ENCODE assay signal across 1 cellular context in the genomic region with DNA sequence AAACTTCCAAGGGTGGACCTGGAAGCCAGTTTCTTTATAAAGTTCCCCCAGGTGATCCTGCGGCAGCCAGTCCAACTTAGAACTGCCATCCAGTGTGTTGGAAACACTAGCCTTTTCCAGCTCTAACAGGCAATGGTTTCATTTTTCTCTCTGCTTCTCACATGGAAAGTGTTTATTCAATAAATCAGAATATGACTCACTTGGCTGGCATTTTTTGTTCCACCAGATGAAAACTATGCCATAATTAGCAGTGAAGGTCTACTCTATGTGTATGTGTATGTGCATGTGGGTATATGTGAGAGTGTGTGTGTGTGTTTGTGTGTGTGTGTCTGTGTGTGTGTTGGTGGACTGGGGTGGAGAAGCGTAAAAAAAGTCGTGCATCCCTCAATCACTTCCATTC.
TF ChIP-seq lines count a peak whose summit lies in the region.

No MANE protein-coding gene starts in this region.

TF ChIP-seq in SK-N-SH, 30 proteins besides CTCF, POLR2A, EP300 and RAD21 (continued from another document):
- TF ChIP-seq, protein P1, sequence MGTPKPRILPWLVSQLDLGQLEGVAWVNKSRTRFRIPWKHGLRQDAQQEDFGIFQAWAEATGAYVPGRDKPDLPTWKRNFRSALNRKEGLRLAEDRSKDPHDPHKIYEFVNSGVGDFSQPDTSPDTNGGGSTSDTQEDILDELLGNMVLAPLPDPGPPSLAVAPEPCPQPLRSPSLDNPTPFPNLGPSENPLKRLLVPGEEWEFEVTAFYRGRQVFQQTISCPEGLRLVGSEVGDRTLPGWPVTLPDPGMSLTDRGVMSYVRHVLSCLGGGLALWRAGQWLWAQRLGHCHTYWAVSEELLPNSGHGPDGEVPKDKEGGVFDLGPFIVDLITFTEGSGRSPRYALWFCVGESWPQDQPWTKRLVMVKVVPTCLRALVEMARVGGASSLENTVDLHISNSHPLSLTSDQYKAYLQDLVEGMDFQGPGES (IDR thresholded peaks at IDR 0.05; ENCODE audit: low read depth, low read length): no peak
- TF ChIP-seq RFX5 (IDR thresholded peaks at IDR 0.05; ENCODE audit: low read length) (no peak), TEAD4 (IDR thresholded peaks at IDR 0.05; ENCODE audit: borderline replicate concordance, insufficient read depth) (peak; percentile 69), SMC3 (IDR thresholded peaks at IDR 0.05; ENCODE audit: low read depth, low read length) (no peak), YY1 (IDR thresholded peaks at IDR 0.05; ENCODE audit: low read depth) (no peak), TAF1 (IDR thresholded peaks at IDR 0.05; ENCODE audit: borderline replicate concordance, low read depth, low read length) (no peak), ELF1 (IDR thresholded peaks at IDR 0.05) (no peak), MEF2A (IDR thresholded peaks at IDR 0.05; ENCODE audit: borderline replicate concordance, low read depth) (peak; percentile 26; the same call in 1 of the 2 replicates), POLR2AphosphoS5 (IDR thresholded peaks at IDR 0.05; ENCODE audit: low read depth, low read length) (peak; percentile 45; the same call in 1 of the 2 replicates), TCF12 (IDR thresholded peaks at IDR 0.05) (peak; percentile 85), FOXM1 (IDR thresholded peaks at IDR 0.05; ENCODE audit: low read depth) (0 out of 2 replicates have a peak, but pooled peaks have one; percentile 43), CHD2 (IDR thresholded peaks at IDR 0.05; ENCODE audit: low read length, partially characterized antibody) (no peak), GABPA (IDR thresholded peaks at IDR 0.05; ENCODE audit: low read depth) (no peak), NFIC (IDR thresholded peaks at IDR 0.05; ENCODE audit: borderline replicate concordance) (peak; percentile 58; the same call in 1 of the 2 replicates), FOXJ3 (CRISPR knock-in tag; IDR thresholded peaks at IDR 0.05) (no peak), NRF1 (IDR thresholded peaks at IDR 0.05; ENCODE audit: low read depth, low read length) (no peak), RXRA (IDR thresholded peaks at IDR 0.05; ENCODE audit: borderline replicate concordance, low read depth) (0 out of 2 replicates have a peak, but pooled peaks have one; percentile 16), GATA2 (CRISPR knock-in tag; IDR thresholded peaks at IDR 0.05) (no peak), JUND (IDR thresholded peaks at IDR 0.05) (peak; percentile 96)
- TF ChIP-seq, protein P2, sequence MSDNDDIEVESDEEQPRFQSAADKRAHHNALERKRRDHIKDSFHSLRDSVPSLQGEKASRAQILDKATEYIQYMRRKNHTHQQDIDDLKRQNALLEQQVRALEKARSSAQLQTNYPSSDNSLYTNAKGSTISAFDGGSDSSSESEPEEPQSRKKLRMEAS (IDR thresholded peaks at IDR 0.05; ENCODE audit: low read depth): peak; percentile 75
- TF ChIP-seq, protein P3, sequence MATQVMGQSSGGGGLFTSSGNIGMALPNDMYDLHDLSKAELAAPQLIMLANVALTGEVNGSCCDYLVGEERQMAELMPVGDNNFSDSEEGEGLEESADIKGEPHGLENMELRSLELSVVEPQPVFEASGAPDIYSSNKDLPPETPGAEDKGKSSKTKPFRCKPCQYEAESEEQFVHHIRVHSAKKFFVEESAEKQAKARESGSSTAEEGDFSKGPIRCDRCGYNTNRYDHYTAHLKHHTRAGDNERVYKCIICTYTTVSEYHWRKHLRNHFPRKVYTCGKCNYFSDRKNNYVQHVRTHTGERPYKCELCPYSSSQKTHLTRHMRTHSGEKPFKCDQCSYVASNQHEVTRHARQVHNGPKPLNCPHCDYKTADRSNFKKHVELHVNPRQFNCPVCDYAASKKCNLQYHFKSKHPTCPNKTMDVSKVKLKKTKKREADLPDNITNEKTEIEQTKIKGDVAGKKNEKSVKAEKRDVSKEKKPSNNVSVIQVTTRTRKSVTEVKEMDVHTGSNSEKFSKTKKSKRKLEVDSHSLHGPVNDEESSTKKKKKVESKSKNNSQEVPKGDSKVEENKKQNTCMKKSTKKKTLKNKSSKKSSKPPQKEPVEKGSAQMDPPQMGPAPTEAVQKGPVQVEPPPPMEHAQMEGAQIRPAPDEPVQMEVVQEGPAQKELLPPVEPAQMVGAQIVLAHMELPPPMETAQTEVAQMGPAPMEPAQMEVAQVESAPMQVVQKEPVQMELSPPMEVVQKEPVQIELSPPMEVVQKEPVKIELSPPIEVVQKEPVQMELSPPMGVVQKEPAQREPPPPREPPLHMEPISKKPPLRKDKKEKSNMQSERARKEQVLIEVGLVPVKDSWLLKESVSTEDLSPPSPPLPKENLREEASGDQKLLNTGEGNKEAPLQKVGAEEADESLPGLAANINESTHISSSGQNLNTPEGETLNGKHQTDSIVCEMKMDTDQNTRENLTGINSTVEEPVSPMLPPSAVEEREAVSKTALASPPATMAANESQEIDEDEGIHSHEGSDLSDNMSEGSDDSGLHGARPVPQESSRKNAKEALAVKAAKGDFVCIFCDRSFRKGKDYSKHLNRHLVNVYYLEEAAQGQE (IDR thresholded peaks at IDR 0.05; ENCODE audit: low read depth, low read length): no peak
- TF ChIP-seq, protein P4, sequence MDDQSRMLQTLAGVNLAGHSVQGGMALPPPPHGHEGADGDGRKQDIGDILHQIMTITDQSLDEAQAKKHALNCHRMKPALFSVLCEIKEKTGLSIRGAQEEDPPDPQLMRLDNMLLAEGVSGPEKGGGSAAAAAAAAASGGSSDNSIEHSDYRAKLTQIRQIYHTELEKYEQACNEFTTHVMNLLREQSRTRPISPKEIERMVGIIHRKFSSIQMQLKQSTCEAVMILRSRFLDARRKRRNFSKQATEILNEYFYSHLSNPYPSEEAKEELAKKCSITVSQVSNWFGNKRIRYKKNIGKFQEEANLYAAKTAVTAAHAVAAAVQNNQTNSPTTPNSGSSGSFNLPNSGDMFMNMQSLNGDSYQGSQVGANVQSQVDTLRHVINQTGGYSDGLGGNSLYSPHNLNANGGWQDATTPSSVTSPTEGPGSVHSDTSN (IDR thresholded peaks at IDR 0.05): peak; percentile 90
- TF ChIP-seq, protein P5, sequence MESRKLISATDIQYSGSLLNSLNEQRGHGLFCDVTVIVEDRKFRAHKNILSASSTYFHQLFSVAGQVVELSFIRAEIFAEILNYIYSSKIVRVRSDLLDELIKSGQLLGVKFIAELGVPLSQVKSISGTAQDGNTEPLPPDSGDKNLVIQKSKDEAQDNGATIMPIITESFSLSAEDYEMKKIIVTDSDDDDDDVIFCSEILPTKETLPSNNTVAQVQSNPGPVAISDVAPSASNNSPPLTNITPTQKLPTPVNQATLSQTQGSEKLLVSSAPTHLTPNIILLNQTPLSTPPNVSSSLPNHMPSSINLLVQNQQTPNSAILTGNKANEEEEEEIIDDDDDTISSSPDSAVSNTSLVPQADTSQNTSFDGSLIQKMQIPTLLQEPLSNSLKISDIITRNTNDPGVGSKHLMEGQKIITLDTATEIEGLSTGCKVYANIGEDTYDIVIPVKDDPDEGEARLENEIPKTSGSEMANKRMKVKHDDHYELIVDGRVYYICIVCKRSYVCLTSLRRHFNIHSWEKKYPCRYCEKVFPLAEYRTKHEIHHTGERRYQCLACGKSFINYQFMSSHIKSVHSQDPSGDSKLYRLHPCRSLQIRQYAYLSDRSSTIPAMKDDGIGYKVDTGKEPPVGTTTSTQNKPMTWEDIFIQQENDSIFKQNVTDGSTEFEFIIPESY (IDR thresholded peaks at IDR 0.05; ENCODE audit: borderline replicate concordance, low read depth): peak; percentile 46; the same call in 1 of the 2 replicates
